ENCODE assay signal across 28 cellular contexts in the genomic region with DNA sequence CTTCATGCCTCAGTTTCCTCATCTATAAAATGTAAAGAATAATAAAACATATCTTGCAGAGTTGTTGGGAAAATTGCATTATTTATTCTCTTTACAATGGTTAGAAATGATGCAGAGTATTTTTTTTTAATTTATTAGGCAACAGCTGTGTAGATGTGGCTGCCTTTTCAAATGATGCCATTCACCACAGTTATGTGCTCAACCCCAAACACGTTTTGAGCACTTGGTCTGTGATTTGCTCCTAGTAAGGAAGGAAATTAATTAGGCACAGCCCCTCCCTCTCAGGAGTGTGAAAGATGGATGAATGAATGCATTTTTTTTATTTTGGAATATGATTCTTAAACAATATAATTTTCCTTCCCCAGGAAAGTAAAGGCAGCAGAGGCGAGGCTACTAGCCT.
"Had no signal": no experiment of that assay in that cellular context is flagged by ENCODE, and none has a peak within 500 bp of the region (broad histone marks: within the 10 kb centered on the region; RNA-seq: fewer than 3 reads in every experiment).

No MANE protein-coding gene starts in this region.

- H3K27me3 ChIP-seq: ascending aorta, cardiac muscle cell had no signal

- H3K36me3 ChIP-seq: ascending aorta, cardiac muscle cell had no signal

- H3K27ac ChIP-seq: ascending aorta, cardiac muscle cell, VCaP had no signal

- DNase-seq: activated B cell treated with CpG ODN at 0.5 μM for 24 hours; activated CD4-positive, alpha-beta memory T cell treated with anti-CD3 and anti-CD28 coated beads for 36 hours; activated CD4-positive, alpha-beta T cell treated with anti-CD3 and anti-CD28 coated beads for 4 hours; activated CD4-positive, alpha-beta T cell treated with anti-CD3 and anti-CD28 coated beads, Interleukin-2, amount 10 ng/mL, durations not matched to agents 24 days and 14 days; activated CD4-positive, alpha-beta T cell treated with anti-CD3 and anti-CD28 coated beads, Interleukin-2, amount 50 U/mL, for 1 hour; activated CD4-positive, alpha-beta T cell treated with anti-CD3 and anti-CD28 coated beads, Interleukin-2, amount 50 U/mL, for 4 hours; activated CD4-positive, CD25-positive, alpha-beta regulatory T cell treated with anti-CD3 and anti-CD28 coated beads, Interleukin-2, amount 50 U/mL, for 72 hours; activated CD8-positive, alpha-beta memory T cell treated with anti-CD3 and anti-CD28 coated beads, Interleukin-2, amount 50 U/mL, for 4 hours; activated CD8-positive, alpha-beta T cell treated with anti-CD3 and anti-CD28 coated beads for 36 hours; activated gamma-delta T cell; activated naive CD4-positive, alpha-beta T cell treated with anti-CD3 and anti-CD28 coated beads, Interleukin-2, amount 10 ng/mL, durations not matched to agents 7 days and 5 days; activated naive CD4-positive, alpha-beta T cell treated with Interleukin-2 at 50 U/mL for 16 hours; activated naive CD8-positive, alpha-beta T cell treated with anti-CD3 and anti-CD28 coated beads, Interleukin-2, amount 10 ng/mL, durations not matched to agents 7 days and 5 days; activated naive CD8-positive, alpha-beta T cell treated with anti-CD3 and anti-CD28 coated beads, Interleukin-2, amount 50 U/mL, for 24 hours; activated T-cell treated with anti-CD3 and anti-CD28 coated beads for 4 hours; activated T-cell treated with anti-CD3 and anti-CD28 coated beads, Interleukin-2, amount 50 U/mL, for 1 hour; activated T-cell treated with anti-CD3 and anti-CD28 coated beads, Interleukin-2, amount 50 U/mL, for 4 hours; activated T-cell treated with anti-CD3 and anti-CD28 coated beads, Interleukin-2, amount 50 U/mL, for 72 hours; amygdala; anterior cingulate cortex; caudate nucleus; cerebellar nuclear complex; T-helper 2 cell; T-helper 9 cell had no signal

- H3K4me1 ChIP-seq: ascending aorta had no signal

- H3K9me3 ChIP-seq: ascending aorta had no signal

- H3K4me3 ChIP-seq: ascending aorta, cardiac muscle cell had no signal

- ATAC-seq: activated CD8-positive, alpha-beta T cell treated with anti-CD3 and anti-CD28 coated beads for 36 hours; activated naive CD8-positive, alpha-beta T cell treated with anti-CD3 and anti-CD28 coated beads, Interleukin-2, amount 50 U/mL, for 24 hours; activated T-cell treated with anti-CD3 and anti-CD28 coated beads, Interleukin-2, amount 50 U/mL, for 4 hours; activated T-cell treated with anti-CD3 and anti-CD28 coated beads, Interleukin-2, amount 50 U/mL, for 72 hours; activated T-helper 17 cell treated with anti-CD3 and anti-CD28 coated beads, Interleukin-2, amount 50 U/mL, for 72 hours had no signal
